35 cellular contexts compared by ENCODE assay signal in the genomic region with DNA sequence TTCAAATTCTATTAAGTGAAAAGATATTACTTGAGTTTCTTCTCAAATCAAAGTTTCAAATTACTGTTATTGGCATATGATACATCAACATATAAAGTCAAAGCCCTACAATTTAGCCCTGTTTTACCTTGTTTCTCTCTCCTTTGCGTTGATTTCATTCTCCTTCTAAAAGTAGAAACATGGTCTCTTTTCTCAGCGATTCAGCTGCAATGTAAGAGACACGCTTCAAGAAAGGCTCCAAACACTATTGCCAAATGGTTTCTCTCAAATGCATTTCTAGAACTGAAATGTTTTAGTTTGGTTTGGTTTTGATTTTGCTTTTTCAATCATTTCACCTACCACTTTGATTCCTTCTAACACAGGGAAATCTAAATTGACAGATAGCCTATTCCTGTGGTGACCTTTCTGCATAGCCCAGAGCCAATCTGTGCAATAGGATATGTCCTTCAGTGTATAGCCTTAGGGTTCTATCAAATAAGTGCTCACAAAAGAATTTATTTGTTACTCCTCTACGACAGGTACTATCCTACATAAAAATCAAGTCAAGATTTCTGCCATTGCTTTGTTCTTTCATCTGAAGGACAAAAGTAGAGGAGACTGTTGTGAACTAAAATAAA. TPM values are rescaled to one million over a fixed set of nuclear protein-coding genes. Genes with fewer than 3 reads are reported as not detected.
"Had no signal": no experiment of that assay in that cellular context is flagged by ENCODE, and none has a peak within 500 bp of the region (broad histone marks: within the 10 kb centered on the region; RNA-seq: fewer than 3 reads in every experiment).

No MANE protein-coding gene starts in this region.

- H3K9me3 ChIP-seq: ascending aorta had no signal

- H3K27me3 ChIP-seq: ascending aorta had no signal

- H3K4me3 Mint-ChIP-seq: activated B cell treated with CpG ODN at 0.5 μM for 24 hours; activated CD4-positive, alpha-beta memory T cell treated with anti-CD3 and anti-CD28 coated beads for 36 hours; activated CD4-positive, alpha-beta T cell treated with anti-CD3 and anti-CD28 coated beads, Interleukin-2, amount 10 ng/mL, durations not matched to agents 24 days and 14 days; activated CD8-positive, alpha-beta memory T cell treated with anti-CD3 and anti-CD28 coated beads, Interleukin-2, amount 10 ng/mL, durations not matched to agents 7 days and 5 days; activated CD8-positive, alpha-beta T cell treated with anti-CD3 and anti-CD28 coated beads, Interleukin-2, amount 10 ng/mL, durations not matched to agents 7 days and 5 days; activated naive CD4-positive, alpha-beta T cell treated with anti-CD3 and anti-CD28 coated beads, Interleukin-2, amount 10 ng/mL, durations not matched to agents 7 days and 5 days; activated naive CD4-positive, alpha-beta T cell treated with anti-CD3 and anti-CD28 coated beads, Interleukin-2, amount 50 U/mL, for 24 hours; activated naive CD8-positive, alpha-beta T cell; activated naive CD8-positive, alpha-beta T cell treated with anti-CD3 and anti-CD28 coated beads, Interleukin-2, amount 10 ng/mL, durations not matched to agents 7 days and 5 days; activated naive CD8-positive, alpha-beta T cell treated with anti-CD3 and anti-CD28 coated beads, Interleukin-2, amount 50 U/mL, for 24 hours; activated T-cell treated with anti-CD3 and anti-CD28 coated beads, Interleukin-2, amount 50 U/mL, for 24 hours; brain; T-helper 1 cell treated with Interleukin-12 subunit alpha and Interleukin-12 subunit beta and Interleukin-4 antibody, amounts not matched to agents 30 μg/mL and 1 μg/mL, for 36 hours; T-helper 2 cell treated with Interferon-gamma antibody and Interleukin-4, amounts not matched to agents 5 μg/mL and 100 μg/mL, for 36 hours had no signal

- H3K9me3 Mint-ChIP-seq: activated B cell treated with CpG ODN at 0.5 μM for 24 hours; activated CD4-positive, alpha-beta memory T cell treated with anti-CD3 and anti-CD28 coated beads for 36 hours; activated CD4-positive, alpha-beta T cell treated with anti-CD3 and anti-CD28 coated beads, Interleukin-2, amount 10 ng/mL, durations not matched to agents 24 days and 14 days; activated naive CD4-positive, alpha-beta T cell treated with anti-CD3 and anti-CD28 coated beads, Interleukin-2, amount 10 ng/mL, durations not matched to agents 7 days and 5 days; activated naive CD4-positive, alpha-beta T cell treated with anti-CD3 and anti-CD28 coated beads, Interleukin-2, amount 50 U/mL, for 24 hours; activated naive CD8-positive, alpha-beta T cell treated with anti-CD3 and anti-CD28 coated beads, Interleukin-2, amount 10 ng/mL, durations not matched to agents 7 days and 5 days; activated naive CD8-positive, alpha-beta T cell treated with anti-CD3 and anti-CD28 coated beads, Interleukin-2, amount 50 U/mL, for 24 hours; activated T-cell treated with anti-CD3 and anti-CD28 coated beads, Interleukin-2, amount 50 U/mL, for 24 hours; activated T-helper 2 cell treated with anti-CD3 and anti-CD28 coated beads, Interferon-gamma antibody, Interleukin-2, Interleukin-4, amounts not matched to agents 10 μg/mL and 5 μg/mL and 100 μg/mL, durations not matched to agents 14 hours and 24 hours and 36 hours; T-helper 1 cell treated with Interleukin-12 subunit alpha and Interleukin-12 subunit beta and Interleukin-4 antibody, amounts not matched to agents 30 μg/mL and 1 μg/mL, for 36 hours; T-helper 2 cell treated with Interferon-gamma antibody and Interleukin-4, amounts not matched to agents 5 μg/mL and 100 μg/mL, for 36 hours had no signal

- H3K27me3 Mint-ChIP-seq: activated naive CD4-positive, alpha-beta T cell treated with anti-CD3 and anti-CD28 coated beads, Interleukin-2, amount 10 ng/mL, durations not matched to agents 7 days and 5 days; activated naive CD4-positive, alpha-beta T cell treated with anti-CD3 and anti-CD28 coated beads, Interleukin-2, amount 50 U/mL, for 24 hours; activated naive CD8-positive, alpha-beta T cell treated with anti-CD3 and anti-CD28 coated beads, Interleukin-2, amount 50 U/mL, for 24 hours; activated T-cell treated with anti-CD3 and anti-CD28 coated beads, Interleukin-2, amount 50 U/mL, for 24 hours had no signal

- H3K27ac ChIP-seq: ascending aorta, VCaP had no signal

- H3K27ac Mint-ChIP-seq: activated B cell treated with CpG ODN at 0.5 μM for 24 hours; activated CD4-positive, alpha-beta memory T cell treated with anti-CD3 and anti-CD28 coated beads for 36 hours; activated CD4-positive, alpha-beta T cell treated with anti-CD3 and anti-CD28 coated beads, Interleukin-2, amount 10 ng/mL, durations not matched to agents 24 days and 14 days; activated CD8-positive, alpha-beta memory T cell treated with anti-CD3 and anti-CD28 coated beads, Interleukin-2, amount 10 ng/mL, durations not matched to agents 7 days and 5 days; activated CD8-positive, alpha-beta T cell treated with anti-CD3 and anti-CD28 coated beads, Interleukin-2, amount 10 ng/mL, durations not matched to agents 7 days and 5 days; activated naive CD4-positive, alpha-beta T cell treated with anti-CD3 and anti-CD28 coated beads, Interleukin-2, amount 10 ng/mL, durations not matched to agents 7 days and 5 days; activated naive CD4-positive, alpha-beta T cell treated with anti-CD3 and anti-CD28 coated beads, Interleukin-2, amount 50 U/mL, for 24 hours; activated naive CD8-positive, alpha-beta T cell; activated naive CD8-positive, alpha-beta T cell treated with anti-CD3 and anti-CD28 coated beads, Interleukin-2, amount 10 ng/mL, durations not matched to agents 7 days and 5 days; activated naive CD8-positive, alpha-beta T cell treated with anti-CD3 and anti-CD28 coated beads, Interleukin-2, amount 50 U/mL, for 24 hours; activated T-cell treated with anti-CD3 and anti-CD28 coated beads, Interleukin-2, amount 50 U/mL, for 24 hours; activated T-helper 2 cell treated with anti-CD3 and anti-CD28 coated beads, Interferon-gamma antibody, Interleukin-2, Interleukin-4, amounts not matched to agents 10 μg/mL and 5 μg/mL and 100 μg/mL, durations not matched to agents 14 hours and 24 hours and 36 hours; brain; T-helper 1 cell treated with Interleukin-12 subunit alpha and Interleukin-12 subunit beta and Interleukin-4 antibody, amounts not matched to agents 30 μg/mL and 1 μg/mL, for 36 hours; T-helper 2 cell treated with Interferon-gamma antibody and Interleukin-4, amounts not matched to agents 5 μg/mL and 100 μg/mL, for 36 hours had no signal

- ATAC-seq: activated CD8-positive, alpha-beta memory T cell treated with anti-CD3 and anti-CD28 coated beads, Interleukin-2, amount 10 ng/mL, durations not matched to agents 7 days and 5 days; activated CD8-positive, alpha-beta T cell treated with anti-CD3 and anti-CD28 coated beads, Interleukin-2, amount 10 ng/mL, durations not matched to agents 7 days and 5 days; activated naive CD8-positive, alpha-beta T cell treated with anti-CD3 and anti-CD28 coated beads, Interleukin-2, amount 50 U/mL, for 24 hours had no signal

- H3K36me3 ChIP-seq: ascending aorta had no signal

- H3K4me1 ChIP-seq: ascending aorta had no signal

- H3K4me3 ChIP-seq: ascending aorta had no signal

- H3K36me3 Mint-ChIP-seq: activated CD4-positive, alpha-beta memory T cell treated with anti-CD3 and anti-CD28 coated beads for 36 hours; activated CD8-positive, alpha-beta memory T cell treated with anti-CD3 and anti-CD28 coated beads, Interleukin-2, amount 10 ng/mL, durations not matched to agents 7 days and 5 days; activated naive CD4-positive, alpha-beta T cell treated with anti-CD3 and anti-CD28 coated beads, Interleukin-2, amount 10 ng/mL, durations not matched to agents 7 days and 5 days; activated naive CD8-positive, alpha-beta T cell treated with anti-CD3 and anti-CD28 coated beads, Interleukin-2, amount 10 ng/mL, durations not matched to agents 7 days and 5 days; brain had no signal

- DNase-seq: activated B cell treated with CpG ODN at 0.5 μM for 24 hours; activated CD4-positive, alpha-beta memory T cell treated with anti-CD3 and anti-CD28 coated beads for 36 hours; activated CD4-positive, alpha-beta T cell treated with anti-CD3 and anti-CD28 coated beads for 4 hours; activated CD4-positive, alpha-beta T cell treated with anti-CD3 and anti-CD28 coated beads, Interleukin-2, amount 10 ng/mL, durations not matched to agents 24 days and 14 days; activated CD4-positive, alpha-beta T cell treated with anti-CD3 and anti-CD28 coated beads, Interleukin-2, amount 50 U/mL, for 1 hour; activated CD4-positive, alpha-beta T cell treated with anti-CD3 and anti-CD28 coated beads, Interleukin-2, amount 50 U/mL, for 4 hours; activated CD4-positive, CD25-positive, alpha-beta regulatory T cell treated with anti-CD3 and anti-CD28 coated beads, Interleukin-2, amount 50 U/mL, for 72 hours; activated CD8-positive, alpha-beta memory T cell treated with anti-CD3 and anti-CD28 coated beads for 24 hours; activated CD8-positive, alpha-beta memory T cell treated with anti-CD3 and anti-CD28 coated beads, Interleukin-2, amount 10 ng/mL, durations not matched to agents 7 days and 5 days; activated CD8-positive, alpha-beta memory T cell treated with anti-CD3 and anti-CD28 coated beads, Interleukin-2, amount 50 U/mL, for 48 hours; activated CD8-positive, alpha-beta T cell treated with anti-CD3 and anti-CD28 coated beads, Interleukin-2, amount 10 ng/mL, durations not matched to agents 7 days and 5 days; activated effector memory CD4-positive, alpha-beta T cell treated with Interleukin-2 at 50 U/mL for 16 hours; activated gamma-delta T cell; activated naive CD4-positive, alpha-beta T cell treated with anti-CD3 and anti-CD28 coated beads, Interleukin-2, amount 10 ng/mL, durations not matched to agents 7 days and 5 days; activated naive CD4-positive, alpha-beta T cell treated with Interleukin-2 at 50 U/mL for 16 hours; activated naive CD8-positive, alpha-beta T cell treated with anti-CD3 and anti-CD28 coated beads, Interleukin-2, amount 10 ng/mL, durations not matched to agents 7 days and 5 days; activated naive CD8-positive, alpha-beta T cell treated with anti-CD3 and anti-CD28 coated beads, Interleukin-2, amount 50 U/mL, for 24 hours; activated T-cell treated with anti-CD3 and anti-CD28 coated beads, Interleukin-2, amount 50 U/mL, for 24 hours; activated T-cell treated with anti-CD3 and anti-CD28 coated beads, Interleukin-2, amount 50 U/mL, for 48 hours; amygdala; anterior cingulate cortex; central memory CD4-positive, alpha-beta T cell; SW 1271; T-helper 1 cell; T-helper 2 cell; T-helper 9 cell had no signal

- H3K4me1 Mint-ChIP-seq: activated B cell treated with CpG ODN at 0.5 μM for 24 hours; activated CD4-positive, alpha-beta T cell treated with anti-CD3 and anti-CD28 coated beads, Interleukin-2, amount 10 ng/mL, durations not matched to agents 24 days and 14 days; activated CD8-positive, alpha-beta memory T cell treated with anti-CD3 and anti-CD28 coated beads, Interleukin-2, amount 10 ng/mL, durations not matched to agents 7 days and 5 days; activated naive CD4-positive, alpha-beta T cell treated with anti-CD3 and anti-CD28 coated beads, Interleukin-2, amount 10 ng/mL, durations not matched to agents 7 days and 5 days; activated naive CD4-positive, alpha-beta T cell treated with anti-CD3 and anti-CD28 coated beads, Interleukin-2, amount 50 U/mL, for 24 hours; activated naive CD8-positive, alpha-beta T cell treated with anti-CD3 and anti-CD28 coated beads, Interleukin-2, amount 10 ng/mL, durations not matched to agents 7 days and 5 days; activated naive CD8-positive, alpha-beta T cell treated with anti-CD3 and anti-CD28 coated beads, Interleukin-2, amount 50 U/mL, for 24 hours; brain had no signal

RNA-seq across cellular contexts. Expression of a gene that starts 47.3 kb away (rescaled TPM):
- total RNA-seq: activated B cell treated with CpG ODN at 0.5 μM for 24 hours; activated CD4-positive, alpha-beta memory T cell treated with anti-CD3 and anti-CD28 coated beads for 36 hours; activated CD4-positive, alpha-beta T cell treated with anti-CD3 and anti-CD28 coated beads, Interleukin-2, amount 10 ng/mL, durations not matched to agents 24 days and 14 days; activated T-helper 2 cell treated with anti-CD3 and anti-CD28 coated beads, Interferon-gamma antibody, Interleukin-2, Interleukin-4, amounts not matched to agents 10 μg/mL and 5 μg/mL and 100 μg/mL, durations not matched to agents 14 hours and 24 hours and 36 hours; bronchial epithelial cell had no signal
